In genomic region chr14:70655110-70655826, GRCh38 we compare ENCODE assay signal across 8 cellular contexts. TPM values are rescaled to one million over a fixed set of nuclear protein-coding genes. Genes with fewer than 3 reads are reported as not detected.
DNase-seq lines count a peak whose midpoint lies in the region; ATAC-seq and TF ChIP-seq lines count a peak whose summit lies in the region.

No MANE protein-coding gene starts in this region.

- H3K4me1 ChIP-seq in SJCRH30 = no peaks in the 10 kb centered on the region

- H3K27me3 ChIP-seq in SJCRH30 = no peaks in the 10 kb centered on the region

- H3K9me3 ChIP-seq in SJCRH30 (replicated peaks) = no peaks in the 10 kb centered on the region

- TF ChIP-seq CTCF in choroid plexus epithelial cell (conservative IDR thresholded peaks at IDR 0.05; ENCODE audit: low read depth, low read length) (no peak), HFFc6 (IDR thresholded peaks at IDR 0.05) (no peak)

- H3K4me1 Mint-ChIP-seq in HFFc6 (ENCODE audit: low read depth) = peaks cover 6% of the 10 kb centered on the region; the same call in 1 of the 2 replicates

- no peaks in the 10 kb centered on the region for H3K9me3 Mint-ChIP-seq in HFFc6

- H3K36me3 Mint-ChIP-seq in HFFc6 (ENCODE audit: low read depth) = no peaks in the 10 kb centered on the region

- no peak overlapping the region for H3K27ac Mint-ChIP-seq in HFFc6

- in situ Hi-C loops in GM18951 (cut with MboI; ENCODE audit: low sequenced_read_pairs, unreplicated experiment) = no loop called here

- ATAC-seq in HG03060 (IDR thresholded peaks at IDR 0.05; ENCODE audit: low read depth, unreplicated experiment) = peak; percentile 48

- H3K4me3 Mint-ChIP-seq in HFFc6 = no peak overlapping the region

- H3K36me3 ChIP-seq in SJCRH30 = peaks cover 12% of the 10 kb centered on the region

- peaks cover 35% of the 10 kb centered on the region for H3K27me3 Mint-ChIP-seq in HFFc6 (ENCODE audit: insufficient read depth)

- DNase-seq in T-helper 22 cell (ENCODE audit: low read depth) = peak; percentile 69
- peak; percentile 10 for DNase-seq in choroid plexus epithelial cell (ENCODE audit: low read depth)
- peak; percentile 41 to 63 (median 55) for DNase-seq in stimulated activated CD4-positive, alpha-beta T cell treated with anti-CD3 and anti-CD28 coated beads, TNF-alpha, amount 100 ng/mL, for 24 hours (ENCODE audit: low read depth in 3 of 3)
- no peak for DNase-seq in SJCRH30
- no peak for DNase-seq in NCI-H1092 (lab: John Stamatoyannopoulos, UW)
- DNase-seq in HFFc6 = no peak

- H3K4me3 ChIP-seq in choroid plexus epithelial cell (ENCODE audit: low read depth, low read length) = no peak overlapping the region
- no peak overlapping the region for H3K4me3 ChIP-seq in SJCRH30

- H3K27ac ChIP-seq in SJCRH30 = no peak overlapping the region

- peak; percentile 27 for TF ChIP-seq POLR2A in GM18951 (IDR thresholded peaks at IDR 0.05; ENCODE audit: extremely low read depth, insufficient read depth, insufficient read length)

RNA-seq across cellular contexts. Expression of gene TTC9, which starts 13.6 kb away (rescaled TPM):
- total RNA-seq in SJCRH30 (2014; rRNA removed; shearing (Covaris generic)) = 6.4 and 6.5 TPM in 2 replicates
- under 1 TPM; 0.05 to 0.17 (median 0.09) TPM for total RNA-seq in HFFc6 (2021; fragmentation: NEBNext Ultra II Directional; extraction: Animal tissue kit (Norgen Biotek cat#: 25700))

RNA-seq across cellular contexts. Expression of gene MED6, which starts 54.8 kb away (rescaled TPM):
- 44.5 and 47.8 TPM in 2 replicates for total RNA-seq in SJCRH30 (2014; rRNA removed; shearing (Covaris generic))
- 10 to 100 TPM; 34.5 to 40.6 (median 37.1) TPM for total RNA-seq in HFFc6 (2021; fragmentation: NEBNext Ultra II Directional; extraction: Animal tissue kit (Norgen Biotek cat#: 25700))

Comparison
In these comparisons a context has a peak if more than half of its experiments do, and no peak if none do; other contexts are left out.
1. DNase-seq: peak in T-helper 22 cell (single experiment), choroid plexus epithelial cell (single experiment) and stimulated activated CD4-positive, alpha-beta T cell treated with anti-CD3 and anti-CD28 coated beads, TNF-alpha, amount 100 ng/mL, for 24 hours (3 of 3); none in SJCRH30 (0 of 2), NCI-H1092 (single experiment) and HFFc6 (single experiment).